Comparison of ENCODE assay signal across 1 cellular context in genomic region chr10:28139138-28139537, GRCh38.
TF ChIP-seq lines count a peak whose summit lies in the region.

No MANE protein-coding gene starts in this region.

TF ChIP-seq in IMR-90, 13 proteins besides CTCF, POLR2A, EP300 and RAD21 (continued from another document):
- no peak for TF ChIP-seq MAFK (IDR thresholded peaks at IDR 0.05; ENCODE audit: low read depth, low read length)
- TF ChIP-seq ELK1 (IDR thresholded peaks at IDR 0.05; ENCODE audit: borderline replicate concordance, low read depth, low read length), result no peak
